ENCODE assay signal across 8 cellular contexts in genomic region chr9:123349691-123350480, GRCh38. TPM values are rescaled to one million over a fixed set of nuclear protein-coding genes. Genes with fewer than 3 reads are reported as not detected.
DNase-seq lines count a peak whose midpoint lies in the region; ATAC-seq and TF ChIP-seq lines count a peak whose summit lies in the region.

No MANE protein-coding gene starts in this region.

- no peaks in the 10 kb centered on the region for H3K9me3 Mint-ChIP-seq in memory B cell

- TF ChIP-seq CTCF in GM12864 (IDR thresholded peaks at IDR 0.05; ENCODE audit: low read depth, low read length, missing control alignments) (peak; percentile 99), coronary artery (IDR thresholded peaks at IDR 0.05) (peak; percentile 98)

- H3K4me3 Mint-ChIP-seq in memory B cell, result peak overlapping the region; percentile 37

- H3K4me3 ChIP-seq in GM12864 (ENCODE audit: low read depth, low read length), result no peak overlapping the region
- H3K4me3 ChIP-seq in coronary artery, result no peak overlapping the region

- peaks cover 16% of the 10 kb centered on the region for H3K4me1 Mint-ChIP-seq in memory B cell

- H3K27ac ChIP-seq in coronary artery, result no peak overlapping the region

- DNase-seq in GM12864 (ENCODE audit: low read depth) (no peak), NCI-H460 (ENCODE audit: extremely low read depth, low read depth) (peak; percentile 67), coronary artery (ENCODE audit: low spot score) (no peak), memory B cell (ENCODE audit: low spot score in 2 of 2) (peak; percentile 83 to 89)
- DNase-seq in activated CD4-positive, alpha-beta T cell treated with anti-CD3 and anti-CD28 coated beads for 48 hours, result peak; percentile 78
- DNase-seq in stimulated activated CD8-positive, alpha-beta memory T cell treated with anti-CD3 and anti-CD28 coated beads, Interleukin-4, amount 100 ng/mL, for 48 hours, result peak; percentile 80

- peaks cover 9% of the 10 kb centered on the region for H3K27me3 Mint-ChIP-seq in memory B cell

- no peaks in the 10 kb centered on the region for H3K36me3 Mint-ChIP-seq in memory B cell

- H3K27ac Mint-ChIP-seq in memory B cell, result no peak overlapping the region

- ATAC-seq in HG02884 (IDR thresholded peaks at IDR 0.05; ENCODE audit: unreplicated experiment) (peak; percentile 67), memory B cell (ENCODE audit: low read depth) (peak; percentile 83), GM19324 (IDR thresholded peaks at IDR 0.05; ENCODE audit: low FRiP score, unreplicated experiment) (no peak)

RNA-seq across cellular contexts. Expression of gene CRB2, which starts 6.1 kb away (rescaled TPM):
- total RNA-seq in NCI-H460 (2014; rRNA removed; shearing (Covaris generic)), result not detected in 2 replicates
- not detected in 2 replicates for polyA plus RNA-seq in NCI-H460 (2014; cell fraction: nucleus; rRNA removed)

Comparison
In these comparisons a context has a peak if more than half of its experiments do, and no peak if none do; other contexts are left out.
1. DNase-seq: peak in NCI-H460 (single experiment), activated CD4-positive, alpha-beta T cell treated with anti-CD3 and anti-CD28 coated beads for 48 hours (single experiment), memory B cell (2 of 2) and stimulated activated CD8-positive, alpha-beta memory T cell treated with anti-CD3 and anti-CD28 coated beads, Interleukin-4, amount 100 ng/mL, for 48 hours (single experiment); none in GM12864 (single experiment) and coronary artery (single experiment).